24 cellular contexts compared by ENCODE assay signal in the genomic region with DNA sequence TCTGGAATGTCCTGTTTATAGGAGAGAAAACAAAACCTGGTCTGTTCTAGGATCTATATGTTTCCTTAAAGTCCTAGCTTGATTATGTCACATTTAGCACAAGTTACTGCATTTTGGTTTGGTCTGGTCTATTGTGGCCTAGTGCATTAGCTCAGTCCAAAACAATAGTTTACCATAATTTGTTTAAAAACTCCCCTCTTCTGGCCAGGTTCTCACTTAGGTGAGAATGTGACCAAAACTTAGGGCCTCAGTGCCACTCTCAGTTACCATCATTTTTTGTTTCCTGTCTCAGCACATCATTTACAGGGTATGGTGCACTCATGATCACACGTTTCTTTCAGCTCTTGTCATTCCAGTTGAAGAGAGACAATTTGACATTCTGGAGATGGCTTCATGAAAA.
"Had no signal": no experiment of that assay in that cellular context is flagged by ENCODE, and none has a peak within 500 bp of the region (broad histone marks: within the 10 kb centered on the region; RNA-seq: fewer than 3 reads in every experiment).

No MANE protein-coding gene starts in this region.

- H3K9me3 ChIP-seq: gastrocnemius medialis, lower lobe of right lung, ovary, psoas muscle, sigmoid colon, spleen, thoracic aorta, tibial nerve, upper lobe of left lung, uterus had no signal

- FAIRE-seq: keratinocyte had no signal

- H3K27ac ChIP-seq: gastrocnemius medialis, lower lobe of right lung, ovary, psoas muscle, sigmoid colon, spleen, thoracic aorta, tibial nerve, upper lobe of left lung had no signal

- H3K27me3 ChIP-seq: gastrocnemius medialis, ovary, sigmoid colon, spleen, tibial nerve, upper lobe of left lung, uterus had no signal

- H3K27me3 Mint-ChIP-seq: naive thymus-derived CD8-positive, alpha-beta T cell; stimulated activated naive B cell treated with anti-CD40 and anti-IgM and Interleukin-4, amounts not matched to agents 10 μg/mL and 1 μg/mL and 100 μg/mL, for 72 hours; stimulated activated naive CD8-positive, alpha-beta T cell treated with anti-CD3 and anti-CD28 coated beads, Interleukin-15, Interleukin-2, amounts not matched to agents 100 ng/mL and 50 ng/mL, for 24 hours had no signal

- H3K4me3 ChIP-seq: coronary artery, gastrocnemius medialis, lower lobe of right lung, ovary, psoas muscle, sigmoid colon, spleen, thoracic aorta, tibial nerve, upper lobe of left lung, uterus had no signal

- H3K27ac Mint-ChIP-seq: naive thymus-derived CD8-positive, alpha-beta T cell; stimulated activated naive B cell treated with anti-CD40 and anti-IgM and Interleukin-4, amounts not matched to agents 10 μg/mL and 1 μg/mL and 100 μg/mL, for 72 hours; stimulated activated naive CD8-positive, alpha-beta T cell treated with anti-CD3 and anti-CD28 coated beads, Interleukin-15, Interleukin-2, amounts not matched to agents 100 ng/mL and 50 ng/mL, for 24 hours had no signal

- ATAC-seq: gastrocnemius medialis; left ventricle myocardium superior; lower lobe of right lung; naive thymus-derived CD8-positive, alpha-beta T cell; psoas muscle; right cardiac atrium; stimulated activated naive B cell treated with anti-CD40 and anti-IgM and Interleukin-4, amounts not matched to agents 10 μg/mL and 1 μg/mL and 100 μg/mL, for 72 hours had no signal

- H3K9me3 Mint-ChIP-seq: naive thymus-derived CD8-positive, alpha-beta T cell; stimulated activated naive B cell treated with anti-CD40 and anti-IgM and Interleukin-4, amounts not matched to agents 10 μg/mL and 1 μg/mL and 100 μg/mL, for 72 hours; stimulated activated naive CD8-positive, alpha-beta T cell treated with anti-CD3 and anti-CD28 coated beads, Interleukin-15, Interleukin-2, amounts not matched to agents 100 ng/mL and 50 ng/mL, for 24 hours had no signal

- H3K36me3 Mint-ChIP-seq: naive thymus-derived CD8-positive, alpha-beta T cell; stimulated activated naive B cell treated with anti-CD40 and anti-IgM and Interleukin-4, amounts not matched to agents 10 μg/mL and 1 μg/mL and 100 μg/mL, for 72 hours had no signal

- H3K4me3 Mint-ChIP-seq: stimulated activated naive B cell treated with anti-CD40 and anti-IgM and Interleukin-4, amounts not matched to agents 10 μg/mL and 1 μg/mL and 100 μg/mL, for 72 hours; stimulated activated naive CD8-positive, alpha-beta T cell treated with anti-CD3 and anti-CD28 coated beads, Interleukin-15, Interleukin-2, amounts not matched to agents 100 ng/mL and 50 ng/mL, for 24 hours had no signal

- H3K36me3 ChIP-seq: gastrocnemius medialis, lower lobe of right lung, ovary, sigmoid colon, spleen, thoracic aorta, tibial nerve, upper lobe of left lung, uterus had no signal

- H3K4me1 ChIP-seq: gastrocnemius medialis, lower lobe of right lung, psoas muscle, sigmoid colon, spleen, tibial nerve, upper lobe of left lung had no signal

- H3K4me1 Mint-ChIP-seq: naive thymus-derived CD8-positive, alpha-beta T cell; stimulated activated naive B cell treated with anti-CD40 and anti-IgM and Interleukin-4, amounts not matched to agents 10 μg/mL and 1 μg/mL and 100 μg/mL, for 72 hours had no signal

- DNase-seq: dermis blood vessel endothelial cell; effector memory CD4-positive, alpha-beta T cell; foreskin fibroblast; gastrocnemius medialis; head of caudate nucleus; left ventricle myocardium superior; lower lobe of right lung; naive thymus-derived CD8-positive, alpha-beta T cell; occipital lobe; ovary; posterior cingulate gyrus; psoas muscle; right cardiac atrium; sigmoid colon; spleen; stimulated activated CD4-positive, alpha-beta T cell treated with anti-CD3 and anti-CD28 coated beads, Interleukin-4, amount 100 ng/mL, for 4 hours; stimulated activated naive B cell treated with anti-CD40 and anti-IgM and Interleukin-4, amounts not matched to agents 10 μg/mL and 1 μg/mL and 100 μg/mL, for 72 hours; upper lobe of left lung; uterus had no signal
